Comparison of ENCODE assay signal across 8 cellular contexts in genomic region chr22:46069518-46070214, GRCh38.
DNase-seq lines count a peak whose midpoint lies in the region; ATAC-seq and TF ChIP-seq lines count a peak whose summit lies in the region.

No MANE protein-coding gene starts in this region.

- H3K4me3 Mint-ChIP-seq in central memory CD8-positive, alpha-beta T cell = peak overlapping the region; percentile 73

- TF ChIP-seq CTCF in LNCaP clone FGC (IDR thresholded peaks at IDR 0.05; ENCODE audit: control insufficient read depth, extremely low read depth, insufficient read depth) = no peak

- no peaks in the 10 kb centered on the region for H3K9me3 Mint-ChIP-seq in central memory CD8-positive, alpha-beta T cell

- no peaks in the 10 kb centered on the region for H3K27me3 Mint-ChIP-seq in central memory CD8-positive, alpha-beta T cell

- peak overlapping the region; percentile 59 for H3K4me3 ChIP-seq in LNCaP clone FGC (ENCODE audit: low read depth, low read length)

- peak overlapping the region; percentile 98 for H3K27ac ChIP-seq in layer of hippocampus (ENCODE audit: low read depth, low read length)

- DNase-seq in EH (ENCODE audit: low read depth) (peak; percentile 94), LNCaP clone FGC (ENCODE audit: low read depth) (peak; percentile 88)
- DNase-seq in central memory CD8-positive, alpha-beta T cell (ENCODE audit: low spot score in 2 of 2) = no peak
- peak; percentile 54 for DNase-seq in stimulated activated CD4-positive, alpha-beta T cell treated with anti-CD3 and anti-CD28 coated beads, Interleukin-4, amount 100 ng/mL, for 24 hours

- H3K27me3 ChIP-seq in layer of hippocampus (ENCODE audit: control insufficient read depth, insufficient read depth, low read length) = no peaks in the 10 kb centered on the region

- H3K36me3 Mint-ChIP-seq in central memory CD8-positive, alpha-beta T cell (ENCODE audit: insufficient read depth) = peaks cover 2% of the 10 kb centered on the region

- peak overlapping the region; percentile 72 for H3K27ac Mint-ChIP-seq in central memory CD8-positive, alpha-beta T cell (ENCODE audit: low read depth)

- peak; percentile 52 for ATAC-seq in SK-N-SH treated with all-trans-retinoic acid at 6 μM for 48 hours
- no peak for ATAC-seq in central memory CD8-positive, alpha-beta T cell (replicated peaks; ENCODE audit: extremely low read depth, poor library complexity, severe bottlenecking)
- no peak for ATAC-seq in HG03460 (IDR thresholded peaks at IDR 0.05; ENCODE audit: unreplicated experiment)
- ATAC-seq in GM18498 (IDR thresholded peaks at IDR 0.05; ENCODE audit: unreplicated experiment) = no peak

- peaks cover 40% of the 10 kb centered on the region for H3K4me1 Mint-ChIP-seq in central memory CD8-positive, alpha-beta T cell

TF ChIP-seq in SK-N-SH treated with all-trans-retinoic acid at 6 μM for 48 hours, 23 proteins besides CTCF, POLR2A, EP300 and RAD21:
- TF ChIP-seq ZNF70 (CRISPR knock-in tag; IDR thresholded peaks at IDR 0.05) (no peak), TCF4 (CRISPR knock-in tag; IDR thresholded peaks at IDR 0.05; ENCODE audit: borderline replicate concordance) (no peak), ARNTL (CRISPR knock-in tag; IDR thresholded peaks at IDR 0.05; ENCODE audit: borderline replicate concordance, low read depth) (0 out of 2 replicates have a peak, but pooled peaks have one; percentile 25), ZNF565 (CRISPR knock-in tag; conservative IDR thresholded peaks at IDR 0.05; ENCODE audit: low read depth) (0 out of 2 replicates have a peak, but pooled peaks have one; percentile 24), GLIS3 (CRISPR knock-in tag; IDR thresholded peaks at IDR 0.05) (peak; percentile 8), TSHZ2 (CRISPR knock-in tag; IDR thresholded peaks at IDR 0.05) (no peak), CSRNP3 (CRISPR knock-in tag; IDR thresholded peaks at IDR 0.05) (peak; percentile 65; the same call in 1 of the 2 replicates), POU6F1 (CRISPR knock-in tag; IDR thresholded peaks at IDR 0.05; ENCODE audit: borderline replicate concordance, low read depth) (no peak), ZNF8 (CRISPR knock-in tag; IDR thresholded peaks at IDR 0.05) (no peak), ZFP3 (CRISPR knock-in tag; IDR thresholded peaks at IDR 0.05) (no peak), PPARA (CRISPR knock-in tag; IDR thresholded peaks at IDR 0.05; ENCODE audit: borderline replicate concordance) (no peak), RARB (CRISPR knock-in tag; IDR thresholded peaks at IDR 0.05) (no peak), ESRRG (CRISPR knock-in tag; IDR thresholded peaks at IDR 0.05) (no peak)

Comparison
In these comparisons a context has a peak if more than half of its experiments do, and no peak if none do; other contexts are left out.
1. DNase-seq: peak in EH (single experiment), LNCaP clone FGC (single experiment) and stimulated activated CD4-positive, alpha-beta T cell treated with anti-CD3 and anti-CD28 coated beads, Interleukin-4, amount 100 ng/mL, for 24 hours (single experiment); none in central memory CD8-positive, alpha-beta T cell (0 of 2).